Comparison of ENCODE assay signal across 21 cellular contexts in genomic region chr5:6518298-6519057, GRCh38.
A peak's percentile ranks its signal among the peaks of the same experiment; 100 is the strongest.
DNase-seq lines count a peak whose midpoint lies in the region; ATAC-seq, FAIRE-seq and TF ChIP-seq lines count a peak whose summit lies in the region.
"Had no signal": no experiment of that assay in that cellular context is flagged by ENCODE, and none has a peak within 500 bp of the region (broad histone marks: within the 10 kb centered on the region; RNA-seq: fewer than 3 reads in every experiment).

No MANE protein-coding gene starts in this region.

- H4K20me1 ChIP-seq in GM12878 (ENCODE audit: control insufficient read depth, insufficient read depth) = no peaks in the 10 kb centered on the region

- peaks cover 0 to 4% of the 10 kb centered on the region in 2 experiments; a peak in 2 of 4 replicates for H3K27me3 ChIP-seq in GM12878 (replicated peaks in 1 of 2; ENCODE audit: control insufficient read depth in 2 of 2, insufficient read depth in 2 of 2, low read length in 1 of 2)

- H3K9ac ChIP-seq in GM12878 (ENCODE audit: control insufficient read depth, insufficient read depth, low read length) = no peak overlapping the region
- H3K9ac ChIP-seq: GM23248 had no signal

- no peak overlapping the region for H2AFZ ChIP-seq in GM12878 (ENCODE audit: control insufficient read depth, low read depth, low read length)
- H2AFZ ChIP-seq: GM23248 had no signal

- TF ChIP-seq CTCF in NB4 (IDR thresholded peaks at IDR 0.05; ENCODE audit: low read depth, low read length) = no peak
- no peak for TF ChIP-seq CTCF in GM12878 (IDR thresholded peaks at IDR 0.05 in 2 of 3, conservative IDR thresholded peaks at IDR 0.05 in 1 of 3; ENCODE audit: control insufficient read depth in 2 of 3, extremely low read depth in 1 of 3, insufficient read depth in 1 of 3, low read depth in 3 of 3, low read length in 3 of 3)
- no peak for TF ChIP-seq CTCF in GM10248 (IDR thresholded peaks at IDR 0.05; ENCODE audit: control extremely low read depth, extremely low read depth, low read depth, missing control alignments)

- FAIRE-seq in GM12878 (lab: Jason Lieb, UNC) (no peak), urothelium cell line (lab: Jason Lieb, UNC) (no peak)
- FAIRE-seq: A204.1, D721Med, G401.6, K562 had no signal

- peak; percentile 33 for TF ChIP-seq RAD21 in GM12878 (IDR thresholded peaks at IDR 0.05; ENCODE audit: insufficient read depth, low read depth, low read length)

- 31% methylated on average over 9 of the region's 9 CpGs for WGBS in GM12878 (ENCODE audit: insufficient coverage, insufficient replicate concordance, low lambda C conversion rate, missing lambda C conversion rate)

- no peaks in the 10 kb centered on the region; the same call in 2 of the 3 replicates for H3K9me3 ChIP-seq in GM12878 (replicated peaks; ENCODE audit: control insufficient read depth, insufficient read depth, low read length)
- H3K9me3 ChIP-seq: Caco-2 had no signal

- SMC1A ChIA-PET in GM12878 (lab: Charles Lee; ENCODE audit: uncharacterized antibody, unreplicated experiment) = interaction anchor here (0.8 to 2.3 kb wide), 7 partner anchors 14 to 315 kb away, joined by 3 to 9 read pairs (median 3); no protein-coding TSS in a partner anchor

- TF ChIP-seq POLR2A in NB4 (IDR thresholded peaks at IDR 0.05; ENCODE audit: extremely low read depth, insufficient read length) (no peak), GM12878 (IDR thresholded peaks at IDR 0.05; ENCODE audit: low read depth, low read length) (no peak)

- H3K79me2 ChIP-seq in GM12878 (ENCODE audit: control insufficient read depth, insufficient read depth, low read length) = no peaks in the 10 kb centered on the region

- CTCF ChIA-PET in GM12878 (lab: Yijun Ruan, JAX) (interaction anchor here (0.7 to 1.4 kb wide), 2 partner anchors 139 to 306 kb away, joined by 3 read pairs; no protein-coding TSS in a partner anchor), GM10248 (lab: Yijun Ruan, JAX) (interaction anchor here (1.7 kb wide), 1 partner anchor 15 kb away, joined by 6 read pairs; no protein-coding TSS in a partner anchor)

- in situ Hi-C loops in GM12878 (cut with MboI) = no loop called here

- TF ChIP-seq EP300 in GM12878 (IDR thresholded peaks at IDR 0.05; ENCODE audit: borderline replicate concordance in 1 of 2, control insufficient read depth in 1 of 2, low read depth in 2 of 2, low read length in 2 of 2) = no peak

- RAD21 ChIA-PET in GM12878 (lab: Charles Lee; ENCODE audit: unreplicated experiment) = interaction anchor here (0.7 to 1.9 kb wide), 2 partner anchors 22 to 33 kb away, joined by 3 to 9 read pairs; no protein-coding TSS in a partner anchor

- BruUV-seq in GM12878 (replicated peaks; lab: Mats Ljungman, UMichigan) = no TSS peak

- intact Hi-C loops in GM12878 (cut with micrococcal nuclease; ENCODE audit: unreplicated experiment) = loop anchor here (5.0 kb wide), 1 partner anchor 36 kb away; no protein-coding TSS in a partner anchor

- H3K4me3 ChIP-seq in NB4 (ENCODE audit: low read depth, low read length) (no peak overlapping the region), GM12878 (no peak overlapping the region)
- H3K4me3 ChIP-seq: GM23248, K562 had no signal

- POLR2A ChIA-PET in GM12878 (lab: Charles Lee) (no interaction called here), GM10248 (lab: Yijun Ruan, JAX) (no interaction called here)

- DNase-seq in M059J (ENCODE audit: low read depth) (peak; percentile 3), NB4 (ENCODE audit: low read depth) (peak; percentile 11), GM12878 (ENCODE audit: low read depth, low spot score) (no peak), left lobe of liver (ENCODE audit: low spot score) (peak; percentile 58), urothelium cell line (ENCODE audit: low spot score) (no peak), GM10248 (ENCODE audit: extremely low spot score) (no peak)
- DNase-seq in stimulated activated CD4-positive, alpha-beta T cell treated with anti-CD3 and anti-CD28 coated beads, Interleukin-15, amount 100 ng/mL, for 24 hours = no peak
- DNase-seq: ACHN; AML-193; Caco-2; CD4-positive, alpha-beta T cell; GM23248; HCEC 1CT; IMR-90 had no signal

- ATAC-seq in GM12878 (no peak), left lobe of liver (peak; percentile 92), GM21390 (IDR thresholded peaks at IDR 0.05; ENCODE audit: unreplicated experiment) (no peak)

- no peaks in the 10 kb centered on the region for H3K4me1 ChIP-seq in GM12878 (ENCODE audit: control insufficient read depth, insufficient read depth, low read length)
- H3K4me1 ChIP-seq: Caco-2 had no signal

- H3K4me2 ChIP-seq in GM12878 (ENCODE audit: control insufficient read depth, insufficient read depth) = no peak overlapping the region

- no peaks in the 10 kb centered on the region for H3K36me3 ChIP-seq in GM12878 (ENCODE audit: control insufficient read depth in 2 of 2, insufficient read depth in 2 of 2, low read length in 1 of 2)

- no peak overlapping the region for H3K27ac ChIP-seq in GM12878 (ENCODE audit: control insufficient read depth, insufficient read depth)
- H3K27ac ChIP-seq: C4-2B, GM23248, HL-60 had no signal

TF ChIP-seq in GM12878, 131 proteins besides CTCF, POLR2A, EP300 and RAD21 (continues in another document):
- TF ChIP-seq ZNF592 (IDR thresholded peaks at IDR 0.05) (peak; percentile 81; the same call in 1 of the 2 replicates), SMC3 (IDR thresholded peaks at IDR 0.05; ENCODE audit: borderline replicate concordance, low read length) (peak; percentile 11; the same call in 1 of the 2 replicates), WRNIP1 (IDR thresholded peaks at IDR 0.05; ENCODE audit: borderline replicate concordance, low read depth, low read length) (no peak), ZNF687 (IDR thresholded peaks at IDR 0.05) (peak; percentile 56; the same call in 1 of the 2 replicates)

Comparison
In these comparisons a context has a peak if more than half of its experiments do, and no peak if none do; other contexts are left out.
1. DNase-seq: peak in M059J (single experiment), NB4 (single experiment) and left lobe of liver (single experiment); none in GM12878 (single experiment), urothelium cell line (single experiment), GM10248 (single experiment) and stimulated activated CD4-positive, alpha-beta T cell treated with anti-CD3 and anti-CD28 coated beads, Interleukin-15, amount 100 ng/mL, for 24 hours (single experiment).